Comparison of ENCODE assay signal across 20 cellular contexts in genomic region chr10:83886871-83887270, GRCh38.
"Had no signal": no experiment of that assay in that cellular context is flagged by ENCODE, and none has a peak within 500 bp of the region (broad histone marks: within the 10 kb centered on the region; RNA-seq: fewer than 3 reads in every experiment).

No MANE protein-coding gene starts in this region.

- ATAC-seq: activated CD4-positive, alpha-beta T cell treated with anti-CD3 and anti-CD28 coated beads for 36 hours; activated CD8-positive, alpha-beta T cell treated with anti-CD3 and anti-CD28 coated beads, Interleukin-2, amount 10 ng/mL, durations not matched to agents 7 days and 5 days; psoas muscle; right lobe of liver; stimulated activated memory B cell treated with anti-CD40 and anti-IgM and Interleukin-4, amounts not matched to agents 10 μg/mL and 1 μg/mL and 100 μg/mL, for 72 hours had no signal

- H3K9me3 Mint-ChIP-seq: activated naive CD4-positive, alpha-beta T cell treated with anti-CD3 and anti-CD28 coated beads for 36 hours; nephron; stimulated activated memory B cell treated with anti-CD40 and anti-IgM and Interleukin-4, amounts not matched to agents 10 μg/mL and 1 μg/mL and 100 μg/mL, for 72 hours had no signal

- H3K4me1 Mint-ChIP-seq: activated CD4-positive, alpha-beta T cell treated with anti-CD3 and anti-CD28 coated beads for 36 hours; stimulated activated memory B cell treated with anti-CD40 and anti-IgM and Interleukin-4, amounts not matched to agents 10 μg/mL and 1 μg/mL and 100 μg/mL, for 72 hours had no signal

- H3K27ac ChIP-seq: coronary artery, epithelial cell of prostate, hepatocyte, psoas muscle, right lobe of liver, spleen, tibial artery, vagina, WERI-Rb-1 had no signal

- H3K36me3 ChIP-seq: right lobe of liver, spleen, tibial artery, vagina, WERI-Rb-1 had no signal

- H3K4me2 ChIP-seq: hepatocyte had no signal

- H3K79me2 ChIP-seq: hepatocyte had no signal

- H3K9me3 ChIP-seq: psoas muscle, right lobe of liver, spleen, tibial artery, vagina had no signal

- H2AFZ ChIP-seq: hepatocyte had no signal

- H3K36me3 Mint-ChIP-seq: stimulated activated memory B cell treated with anti-CD40 and anti-IgM and Interleukin-4, amounts not matched to agents 10 μg/mL and 1 μg/mL and 100 μg/mL, for 72 hours had no signal

- H3K27me3 ChIP-seq: hepatocyte, right lobe of liver, spleen, tibial artery, vagina had no signal

- H3K4me3 ChIP-seq: coronary artery, hepatocyte, psoas muscle, right lobe of liver, spleen, tibial artery, vagina had no signal

- H3K4me3 Mint-ChIP-seq: activated CD4-positive, alpha-beta T cell treated with anti-CD3 and anti-CD28 coated beads for 36 hours; activated CD8-positive, alpha-beta T cell treated with anti-CD3 and anti-CD28 coated beads, Interleukin-2, amount 10 ng/mL, durations not matched to agents 7 days and 5 days; activated naive CD4-positive, alpha-beta T cell treated with anti-CD3 and anti-CD28 coated beads for 36 hours; nephron; stimulated activated memory B cell treated with anti-CD40 and anti-IgM and Interleukin-4, amounts not matched to agents 10 μg/mL and 1 μg/mL and 100 μg/mL, for 72 hours had no signal

- DNase-seq: activated CD4-positive, alpha-beta T cell treated with anti-CD3 and anti-CD28 coated beads for 36 hours; activated CD8-positive, alpha-beta memory T cell treated with anti-CD3 and anti-CD28 coated beads, Interleukin-2, amount 50 U/mL, for 48 hours; activated CD8-positive, alpha-beta T cell treated with anti-CD3 and anti-CD28 coated beads, Interleukin-2, amount 10 ng/mL, durations not matched to agents 7 days and 5 days; activated naive CD4-positive, alpha-beta T cell treated with anti-CD3 and anti-CD28 coated beads for 36 hours; caudate nucleus; effector memory CD4-positive, alpha-beta T cell; kidney glomerular epithelial cell; mesendoderm; psoas muscle; right lobe of liver; spleen; stimulated activated CD4-positive, alpha-beta T cell treated with anti-CD3 and anti-CD28 coated beads, Interleukin-1b, Interleukin-23, amount 100 ng/mL, for 48 hours; tibial artery; WERI-Rb-1 had no signal

- H3K27ac Mint-ChIP-seq: activated CD4-positive, alpha-beta T cell treated with anti-CD3 and anti-CD28 coated beads for 36 hours; activated CD8-positive, alpha-beta T cell treated with anti-CD3 and anti-CD28 coated beads, Interleukin-2, amount 10 ng/mL, durations not matched to agents 7 days and 5 days; activated naive CD4-positive, alpha-beta T cell treated with anti-CD3 and anti-CD28 coated beads for 36 hours; nephron; stimulated activated memory B cell treated with anti-CD40 and anti-IgM and Interleukin-4, amounts not matched to agents 10 μg/mL and 1 μg/mL and 100 μg/mL, for 72 hours had no signal

- H3K4me1 ChIP-seq: psoas muscle, right lobe of liver, spleen, tibial artery, vagina had no signal
